In the genomic region with DNA sequence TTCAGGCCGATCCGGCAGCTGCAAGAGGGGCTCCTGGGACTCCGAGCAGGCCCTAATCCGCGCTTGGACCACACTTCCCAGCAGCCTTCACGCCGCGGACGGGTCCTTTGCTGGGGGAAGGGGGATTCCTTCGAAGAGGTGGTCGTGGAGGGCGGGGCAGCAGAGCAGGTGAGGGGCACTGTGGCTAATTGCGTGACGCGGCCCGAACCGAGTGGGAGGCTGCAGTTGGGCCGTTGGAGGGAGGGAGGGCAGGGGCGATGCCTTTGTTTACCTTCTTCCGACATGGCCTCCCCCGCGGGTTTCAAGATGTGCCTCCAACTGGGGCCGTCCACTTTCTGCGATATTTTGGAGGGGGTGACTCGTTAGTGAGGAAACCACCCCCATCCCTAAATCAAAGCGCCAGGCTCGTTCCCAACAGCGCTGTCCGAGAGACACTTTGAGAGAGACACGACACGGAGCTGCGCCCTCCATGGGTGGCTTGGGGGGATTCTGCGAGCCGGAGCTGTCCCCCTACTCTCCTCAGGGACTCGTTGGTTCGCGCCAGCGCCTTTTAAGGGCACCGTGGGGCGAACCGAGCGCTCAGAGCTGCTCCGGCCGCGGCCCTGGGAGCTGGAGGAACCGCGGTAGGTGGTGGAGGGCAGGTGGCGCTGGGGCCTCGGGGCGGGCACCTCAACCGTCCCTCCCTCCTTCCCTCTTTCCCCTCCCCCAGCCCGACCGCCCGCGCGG, we compare ENCODE assay signal across 8 cellular contexts. TPM values are rescaled to one million over a fixed set of nuclear protein-coding genes. Genes with fewer than 3 reads are reported as not detected.
DNase-seq lines count a peak whose midpoint lies in the region; ATAC-seq, FAIRE-seq and TF ChIP-seq lines count a peak whose summit lies in the region.

Gene FAM53C (plus strand): TSS at position 582 of the 726 bp plus-strand sequence. CDS start 3,070 bp downstream, outside the sequence.

- H3K9me2 ChIP-seq in SU-DHL-6 (replicated peaks; ENCODE audit: insufficient read depth, low read length) = no peaks in the 10 kb centered on the region

- peaks cover 10% of the 10 kb centered on the region; the same call in 1 of the 2 replicates for H3K36me3 ChIP-seq in SU-DHL-6 (ENCODE audit: low read length)
- H3K36me3 ChIP-seq in pancreas = peaks cover 0 to 17% (median 6%) of the 10 kb centered on the region in 3 donors
- no peaks in the 10 kb centered on the region for H3K36me3 ChIP-seq in thyroid gland

- peaks cover 13% of the 10 kb centered on the region; the same call in 1 of the 2 replicates for H3F3A ChIP-seq in SU-DHL-6 (ENCODE audit: insufficient read depth)

- H3K27ac Mint-ChIP-seq in activated naive CD8-positive, alpha-beta T cell treated with anti-CD3 and anti-CD28 coated beads, Interleukin-2, amount 10 ng/mL, durations not matched to agents 7 days and 5 days = peak within 1 kb of the TSS; percentile 98

- peaks cover 26% of the 10 kb centered on the region for H3K4me1 Mint-ChIP-seq in activated naive CD8-positive, alpha-beta T cell treated with anti-CD3 and anti-CD28 coated beads, Interleukin-2, amount 10 ng/mL, durations not matched to agents 7 days and 5 days

- FAIRE-seq in pancreas (lab: Jason Lieb, UNC) = no peak

- H4K20me1 ChIP-seq in SU-DHL-6 (ENCODE audit: low read depth, low read length) = no peaks in the 10 kb centered on the region

- H3K4me1 ChIP-seq in pancreas (peaks cover 0 to 17% (median 5%) of the 10 kb centered on the region in 3 donors), thyroid gland (peaks cover 6 to 19% of the 10 kb centered on the region in 2 donors)

- POLR2A ChIA-PET in activated naive CD8-positive, alpha-beta T cell treated with anti-CD3 and anti-CD28 coated beads, Interleukin-2, amount 10 ng/mL, durations not matched to agents 7 days and 5 days (lab: Charles Lee) = interaction anchor here (0.6 to 6.7 kb wide), 14 partner anchors 8 to 304 kb away, joined by 3 to 132 read pairs (median 4); partner anchors contain the start of genes BRD8, CDC23, EGR1 and ETF1

- peak within 1 kb of the TSS; percentile 90 for H3K4me3 Mint-ChIP-seq in activated naive CD8-positive, alpha-beta T cell treated with anti-CD3 and anti-CD28 coated beads, Interleukin-2, amount 10 ng/mL, durations not matched to agents 7 days and 5 days

- peak within 1 kb of the TSS; percentile 67 for H3K4me3 ChIP-seq in SU-DHL-6 (ENCODE audit: insufficient read depth, low read length, poor library complexity, severe bottlenecking)
- H3K4me3 ChIP-seq in pancreas = peak within 1 kb of the TSS; percentile 61 to 95 (median 90)
- peak within 1 kb of the TSS; percentile 43 to 91 (median 71) for H3K4me3 ChIP-seq in thyroid gland (replicated peaks in 1 of 3)

- intact Hi-C loops in head of caudate nucleus (cut with DNase I) (no loop called here), pancreas (cut with DNase I) (no loop called here), thyroid gland (cut with DNase I) (loop anchor here (10.0 kb wide), 1 partner anchor 123 kb away; the partner anchor contains the start of gene CDC23)

- peak; percentile 99 for TF ChIP-seq POLR2A in thyroid gland (IDR thresholded peaks at IDR 0.05)

- H3K36me3 Mint-ChIP-seq in activated naive CD8-positive, alpha-beta T cell treated with anti-CD3 and anti-CD28 coated beads, Interleukin-2, amount 10 ng/mL, durations not matched to agents 7 days and 5 days = peaks cover 7% of the 10 kb centered on the region

- H3K4me2 ChIP-seq in SU-DHL-6 (ENCODE audit: low read depth, low read length, poor library complexity, severe bottlenecking) = peak within 1 kb of the TSS; percentile 94

- TF ChIP-seq CTCF in GM10266 (IDR thresholded peaks at IDR 0.05; ENCODE audit: control insufficient read depth, insufficient read depth, low read depth, missing control alignments) (no peak), SU-DHL-6 (IDR thresholded peaks at IDR 0.05; ENCODE audit: insufficient read depth, low read length, poor library complexity, severe bottlenecking) (no peak), pancreas (IDR thresholded peaks at IDR 0.05) (no peak), thyroid gland (IDR thresholded peaks at IDR 0.05) (peak in 1 of 6 experiments; percentile 40)

- DNase-seq in GM10266 (ENCODE audit: extremely low spot score) = peak; percentile 90
- peak; percentile 90 for DNase-seq in NCI-H1092 treated with DMSO at 0.1 percent for 48 hours (lab: John Stamatoyannopoulos, UW)
- DNase-seq in activated naive CD8-positive, alpha-beta T cell treated with anti-CD3 and anti-CD28 coated beads, Interleukin-2, amount 10 ng/mL, durations not matched to agents 7 days and 5 days = peak; percentile 97
- DNase-seq in head of caudate nucleus = peak; percentile 80 to 97 (median 94)
- DNase-seq in pancreas = peak; percentile 93 to 99 (median 95)
- peak; percentile 94 to 96 for DNase-seq in thyroid gland

- H3K27me3 ChIP-seq in SU-DHL-6 (ENCODE audit: low read length) (no peaks in the 10 kb centered on the region), pancreas (no peaks in the 10 kb centered on the region), thyroid gland (no peaks in the 10 kb centered on the region)

- H3K27ac ChIP-seq in SU-DHL-6 (ENCODE audit: low read depth, low read length) = peak within 1 kb of the TSS; percentile 67
- peak within 1 kb of the TSS; percentile 94 to 99 (median 98) for H3K27ac ChIP-seq in pancreas
- H3K27ac ChIP-seq in thyroid gland = peak within 1 kb of the TSS; percentile 90 to 93 (median 91)

- H3K9me3 ChIP-seq in SU-DHL-6 (ENCODE audit: insufficient read depth, low read length) (no peaks in the 10 kb centered on the region), pancreas (no peaks in the 10 kb centered on the region), thyroid gland (no peaks in the 10 kb centered on the region)

- H3K79me2 ChIP-seq in SU-DHL-6 (ENCODE audit: insufficient read depth, low read length) = peaks cover 31% of the 10 kb centered on the region

- H3K9ac ChIP-seq in SU-DHL-6 (ENCODE audit: low read length) = peak within 1 kb of the TSS; percentile 88

- H3K9me3 Mint-ChIP-seq in activated naive CD8-positive, alpha-beta T cell treated with anti-CD3 and anti-CD28 coated beads, Interleukin-2, amount 10 ng/mL, durations not matched to agents 7 days and 5 days = no peaks in the 10 kb centered on the region

- 0 to 1% methylated on average over 51 to 56 of the region's 56 CpGs for WGBS in pancreas, 2 donors
- WGBS in thyroid gland, 2 donors = 0% methylated on average over 5 to 20 of the region's 56 CpGs

- peak within 1 kb of the TSS; percentile 69 for H2AFZ ChIP-seq in SU-DHL-6 (ENCODE audit: low read depth, low read length, severe bottlenecking)

- ATAC-seq in HG02588 (IDR thresholded peaks at IDR 0.05; ENCODE audit: unreplicated experiment) (peak; percentile 84), pancreas (peak; percentile 91 to 95 (median 92))
- ATAC-seq in activated naive CD8-positive, alpha-beta T cell treated with anti-CD3 and anti-CD28 coated beads, Interleukin-2, amount 10 ng/mL, durations not matched to agents 7 days and 5 days (ENCODE audit: low read depth) = peak; percentile 88

- peaks cover 2% of the 10 kb centered on the region for H3K27me3 Mint-ChIP-seq in activated naive CD8-positive, alpha-beta T cell treated with anti-CD3 and anti-CD28 coated beads, Interleukin-2, amount 10 ng/mL, durations not matched to agents 7 days and 5 days

RNA-seq across cellular contexts. Expression of gene FAM53C, which starts in this region (rescaled TPM):
- total RNA-seq in activated naive CD8-positive, alpha-beta T cell treated with anti-CD3 and anti-CD28 coated beads, Interleukin-2, amount 10 ng/mL, durations not matched to agents 7 days and 5 days = 10 to 100 TPM; 29.3 to 31.2 TPM
- total RNA-seq in pancreas (10 to 100 TPM; 14.7 to 18.9 (median 16.9) TPM), thyroid gland (10 to 100 TPM; 17.8 to 32.4 (median 20.7) TPM)
- 10 to 100 TPM; 13.0 to 13.5 TPM for polyA plus RNA-seq in pancreas

Comparison
In these comparisons a context has a peak if more than half of its experiments do, and no peak if none do; other contexts are left out.
1. Peak in every context shown above with its lines: DNase-seq, ATAC-seq, H3K4me3 ChIP-seq and H3K27ac ChIP-seq.